ENCODE assay signal across 1 cellular context in the genomic region with DNA sequence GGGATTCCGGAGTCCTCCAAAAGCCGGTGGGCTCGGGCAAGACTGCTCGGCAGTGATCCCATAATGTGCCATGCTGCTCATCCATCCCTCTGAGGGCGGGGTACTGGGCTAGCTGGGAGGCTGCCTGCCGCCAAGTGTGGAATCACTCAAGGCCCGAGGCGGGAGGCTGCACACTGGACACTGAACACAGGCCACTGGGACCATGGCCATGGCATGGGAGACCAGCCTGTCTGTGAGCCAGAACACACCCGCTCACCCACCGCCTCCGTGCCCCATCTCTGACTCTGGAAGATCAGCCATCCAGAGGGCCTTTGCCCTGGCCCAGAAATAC.
TF ChIP-seq lines count a peak whose summit lies in the region.

No MANE protein-coding gene starts in this region.

TF ChIP-seq in HepG2, 621 proteins besides CTCF, POLR2A, EP300 and RAD21:
- no peak for TF ChIP-seq ZNF678 (CRISPR knock-in tag; IDR thresholded peaks at IDR 0.05)
- TF ChIP-seq, protein P1, sequence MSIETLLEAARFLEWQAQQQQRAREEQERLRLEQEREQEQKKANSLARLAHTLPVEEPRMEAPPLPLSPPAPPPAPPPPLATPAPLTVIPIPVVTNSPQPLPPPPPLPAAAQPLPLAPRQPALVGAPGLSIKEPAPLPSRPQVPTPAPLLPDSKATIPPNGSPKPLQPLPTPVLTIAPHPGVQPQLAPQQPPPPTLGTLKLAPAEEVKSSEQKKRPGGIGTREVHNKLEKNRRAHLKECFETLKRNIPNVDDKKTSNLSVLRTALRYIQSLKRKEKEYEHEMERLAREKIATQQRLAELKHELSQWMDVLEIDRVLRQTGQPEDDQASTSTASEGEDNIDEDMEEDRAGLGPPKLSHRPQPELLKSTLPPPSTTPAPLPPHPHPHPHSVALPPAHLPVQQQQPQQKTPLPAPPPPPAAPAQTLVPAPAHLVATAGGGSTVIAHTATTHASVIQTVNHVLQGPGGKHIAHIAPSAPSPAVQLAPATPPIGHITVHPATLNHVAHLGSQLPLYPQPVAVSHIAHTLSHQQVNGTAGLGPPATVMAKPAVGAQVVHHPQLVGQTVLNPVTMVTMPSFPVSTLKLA (IDR thresholded peaks at IDR 0.05), result no peak
